34 cellular contexts compared by ENCODE assay signal in the genomic region with DNA sequence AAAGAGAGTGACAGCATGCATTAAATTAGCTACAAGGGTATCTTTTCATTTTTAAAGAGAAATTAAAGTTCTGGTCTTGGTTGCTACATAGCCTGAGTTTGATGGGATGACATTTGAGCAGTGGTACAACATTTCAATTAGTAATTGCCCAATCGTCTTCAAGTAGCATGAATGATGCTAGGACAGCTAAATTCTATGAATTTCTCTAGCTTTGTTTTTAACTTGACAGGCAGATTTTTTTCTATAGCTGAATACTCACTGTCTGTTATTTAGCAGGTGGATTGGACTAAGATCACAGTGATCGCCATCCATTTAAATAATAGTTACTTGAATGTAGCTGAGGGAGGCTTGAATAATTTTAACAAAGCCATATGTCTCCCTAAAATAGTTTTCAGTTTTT.
"Had no signal": no experiment of that assay in that cellular context is flagged by ENCODE, and none has a peak within 500 bp of the region (broad histone marks: within the 10 kb centered on the region; RNA-seq: fewer than 3 reads in every experiment).

No MANE protein-coding gene starts in this region.

- H3K4me3 ChIP-seq: MG63 had no signal

- H3K27ac ChIP-seq: KMS-11 had no signal

- H3K4me2 ChIP-seq: KMS-11 had no signal

- H3K9ac ChIP-seq: KMS-11 had no signal

- H3K36me3 ChIP-seq: MG63 had no signal

- H3K9me3 ChIP-seq: MG63 had no signal

- H3K27me3 ChIP-seq: MG63 had no signal

- DNase-seq: Karpas-422, Kasumi-1, MG63, MM.1S, MV-4-11, NCI-H1048, NCI-H1092, NCI-H1092 treated with DMSO at 0.1 percent for 48 hours, NCI-H1105, NCI-H1105 treated with DMSO at 0.1 percent for 48 hours, NCI-H1417, NCI-H1417 treated with DMSO at 0.1 percent for 48 hours, NCI-H1436, NCI-H1436 treated with DMSO at 0.1 percent for 48 hours, NCI-H146, NCI-H1694, NCI-H1694 treated with DMSO at 0.1 percent for 48 hours, NCI-H187, NCI-H187 treated with DMSO at 0.1 percent for 48 hours, NCI-H1930, NCI-H2029, NCI-H2029 treated with DMSO at 0.1 percent for 48 hours, NCI-H2081, NCI-H2081 treated with DMSO at 0.1 percent for 48 hours, NCI-H2107, NCI-H2171, NCI-H2171 treated with DMSO at 0.1 percent for 48 hours, NCI-H2227 treated with DMSO at 0.1 percent for 48 hours, NCI-H226, NCI-H345, NCI-H446, NCI-H446 treated with DMSO at 0.1 percent for 48 hours, NCI-H510A had no signal
